ENCODE assay signal across 1 cellular context in the genomic region with DNA sequence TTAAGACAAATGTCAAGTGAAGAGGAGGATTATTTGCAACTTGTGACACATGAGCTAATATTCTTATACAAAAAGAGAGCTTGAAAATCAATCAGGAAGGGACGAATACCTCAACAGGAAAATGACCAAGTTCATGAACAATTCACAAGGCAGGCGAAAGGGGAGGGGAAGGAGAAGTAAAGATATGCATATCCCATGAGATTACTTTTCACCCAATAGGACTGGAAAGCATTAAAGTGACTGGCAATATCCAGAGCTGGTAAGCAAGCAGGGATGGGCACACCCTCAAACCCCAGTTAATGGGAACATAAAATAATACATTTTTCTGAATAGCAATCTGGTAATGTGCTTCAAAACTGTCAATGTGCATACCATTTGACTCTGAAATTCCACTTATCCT.
TF ChIP-seq lines count a peak whose summit lies in the region.

No MANE protein-coding gene starts in this region.

TF ChIP-seq in SK-N-SH treated with all-trans-retinoic acid at 6 μM for 48 hours, 23 proteins besides CTCF, POLR2A, EP300 and RAD21 (continued from another document):
- TF ChIP-seq, protein P1, sequence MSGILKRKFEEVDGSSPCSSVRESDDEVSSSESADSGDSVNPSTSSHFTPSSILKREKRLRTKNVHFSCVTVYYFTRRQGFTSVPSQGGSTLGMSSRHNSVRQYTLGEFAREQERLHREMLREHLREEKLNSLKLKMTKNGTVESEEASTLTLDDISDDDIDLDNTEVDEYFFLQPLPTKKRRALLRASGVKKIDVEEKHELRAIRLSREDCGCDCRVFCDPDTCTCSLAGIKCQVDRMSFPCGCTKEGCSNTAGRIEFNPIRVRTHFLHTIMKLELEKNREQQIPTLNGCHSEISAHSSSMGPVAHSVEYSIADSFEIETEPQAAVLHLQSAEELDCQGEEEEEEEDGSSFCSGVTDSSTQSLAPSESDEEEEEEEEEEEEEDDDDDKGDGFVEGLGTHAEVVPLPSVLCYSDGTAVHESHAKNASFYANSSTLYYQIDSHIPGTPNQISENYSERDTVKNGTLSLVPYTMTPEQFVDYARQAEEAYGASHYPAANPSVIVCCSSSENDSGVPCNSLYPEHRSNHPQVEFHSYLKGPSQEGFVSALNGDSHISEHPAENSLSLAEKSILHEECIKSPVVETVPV (CRISPR knock-in tag; IDR thresholded peaks at IDR 0.05) = no peak
- no peak for TF ChIP-seq ZNF565 (CRISPR knock-in tag; conservative IDR thresholded peaks at IDR 0.05; ENCODE audit: low read depth)
- no peak for TF ChIP-seq ZC3H10 (CRISPR knock-in tag; IDR thresholded peaks at IDR 0.05)
- TF ChIP-seq ZFP3 (CRISPR knock-in tag; IDR thresholded peaks at IDR 0.05) = no peak
- TF ChIP-seq TCF4 (CRISPR knock-in tag; IDR thresholded peaks at IDR 0.05; ENCODE audit: borderline replicate concordance) = no peak
- TF ChIP-seq GLIS3 (CRISPR knock-in tag; IDR thresholded peaks at IDR 0.05) = no peak
- TF ChIP-seq, protein P2, sequence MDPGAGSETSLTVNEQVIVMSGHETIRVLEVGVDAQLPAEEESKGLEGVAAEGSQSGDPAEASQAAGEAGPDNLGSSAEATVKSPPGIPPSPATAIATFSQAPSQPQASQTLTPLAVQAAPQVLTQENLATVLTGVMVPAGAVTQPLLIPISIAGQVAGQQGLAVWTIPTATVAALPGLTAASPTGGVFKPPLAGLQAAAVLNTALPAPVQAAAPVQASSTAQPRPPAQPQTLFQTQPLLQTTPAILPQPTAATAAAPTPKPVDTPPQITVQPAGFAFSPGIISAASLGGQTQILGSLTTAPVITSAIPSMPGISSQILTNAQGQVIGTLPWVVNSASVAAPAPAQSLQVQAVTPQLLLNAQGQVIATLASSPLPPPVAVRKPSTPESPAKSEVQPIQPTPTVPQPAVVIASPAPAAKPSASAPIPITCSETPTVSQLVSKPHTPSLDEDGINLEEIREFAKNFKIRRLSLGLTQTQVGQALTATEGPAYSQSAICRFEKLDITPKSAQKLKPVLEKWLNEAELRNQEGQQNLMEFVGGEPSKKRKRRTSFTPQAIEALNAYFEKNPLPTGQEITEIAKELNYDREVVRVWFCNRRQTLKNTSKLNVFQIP (CRISPR knock-in tag; IDR thresholded peaks at IDR 0.05; ENCODE audit: borderline replicate concordance, low read depth) = no peak
- no peak for TF ChIP-seq TOX (CRISPR knock-in tag; IDR thresholded peaks at IDR 0.05; ENCODE audit: borderline replicate concordance)
- TF ChIP-seq SNAI2 (CRISPR knock-in tag; IDR thresholded peaks at IDR 0.05) = no peak
- no peak for TF ChIP-seq ZNF8 (CRISPR knock-in tag; IDR thresholded peaks at IDR 0.05)
- no peak for TF ChIP-seq OSR1 (CRISPR knock-in tag; IDR thresholded peaks at IDR 0.05)
- TF ChIP-seq PPARA (CRISPR knock-in tag; IDR thresholded peaks at IDR 0.05; ENCODE audit: borderline replicate concordance) = no peak
